In the genomic region with DNA sequence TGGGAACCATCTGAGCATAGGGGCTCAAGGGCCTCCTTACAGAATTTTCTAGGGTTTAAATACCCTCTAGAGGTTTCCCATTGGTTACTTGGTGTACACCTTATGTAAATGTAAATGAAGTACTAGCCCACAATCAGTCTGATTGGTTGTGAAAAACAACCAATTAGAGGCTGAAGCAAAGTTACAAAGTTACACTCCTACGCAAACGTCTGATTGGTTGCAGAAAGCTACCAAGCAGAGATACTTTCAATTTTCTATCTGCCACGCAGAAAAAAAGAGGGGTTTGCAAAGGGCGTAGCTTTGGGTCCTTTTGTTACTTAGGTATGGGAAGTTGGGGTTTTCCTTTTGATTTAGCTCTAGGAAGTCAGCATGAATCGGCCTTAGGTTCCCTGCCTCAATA, we compare ENCODE assay signal across 12 cellular contexts. TPM values are rescaled to one million over a fixed set of nuclear protein-coding genes. Genes with fewer than 3 reads are reported as not detected.
DNase-seq lines count a peak whose midpoint lies in the region; ATAC-seq, FAIRE-seq and TF ChIP-seq lines count a peak whose summit lies in the region.
"Had no signal": no experiment of that assay in that cellular context is flagged by ENCODE, and none has a peak within 500 bp of the region (broad histone marks: within the 10 kb centered on the region; RNA-seq: fewer than 3 reads in every experiment).

No MANE protein-coding gene starts in this region.

- TF ChIP-seq EP300 in K562 (IDR thresholded peaks at IDR 0.05; ENCODE audit: low read length): no peak

- peak; percentile 10; the same call in 2 of the 3 replicates for ATAC-seq in K562
- no peak for ATAC-seq in esophagus mucosa

- no peaks in the 10 kb centered on the region for H3K9me1 ChIP-seq in K562 (ENCODE audit: control insufficient read depth, insufficient read depth, low read length)

- H3K9ac ChIP-seq in K562 (ENCODE audit: insufficient read depth in 1 of 2, low read depth in 2 of 2, low read length in 2 of 2): no peak overlapping the region

- no peak for TF ChIP-seq CTCF in DOHH2 (IDR thresholded peaks at IDR 0.05; ENCODE audit: low read depth, low read length, poor library complexity, severe bottlenecking)
- no peak for TF ChIP-seq CTCF in K562 (IDR thresholded peaks at IDR 0.05 in 2 of 3, conservative IDR thresholded peaks at IDR 0.05 in 1 of 3; ENCODE audit: insufficient read depth in 2 of 3, low read depth in 1 of 3, low read length in 3 of 3)
- TF ChIP-seq CTCF in osteoblast (IDR thresholded peaks at IDR 0.05; ENCODE audit: extremely low read depth, low read depth, low read length): no peak
- TF ChIP-seq CTCF in A673 (conservative IDR thresholded peaks at IDR 0.05; ENCODE audit: low read depth, low read length): no peak
- TF ChIP-seq CTCF in prostate gland (IDR thresholded peaks at IDR 0.05): no peak

- POLR2A ChIA-PET in K562 (lab: Yijun Ruan, JAX) (interaction anchor here (0.7 to 2.9 kb wide), 4 partner anchors 9 to 990 kb away, joined by 3 to 9 read pairs (median 4); a partner anchor contains a TSS), A673 (lab: Charles Lee; ENCODE audit: low non-redundant PET) (interaction anchor here (0.7 kb wide), 1 partner anchor 63 kb away, joined by 3 read pairs; no protein-coding TSS in a partner anchor)

- BruUV-seq in K562 (replicated peaks; lab: Mats Ljungman, UMichigan): no TSS peak
- no TSS peak for BruUV-seq in A673 (replicated peaks; lab: Mats Ljungman, UMichigan)

- peaks cover 26% of the 10 kb centered on the region for H3K79me2 ChIP-seq in DOHH2 (ENCODE audit: control insufficient read depth, low read length)
- peaks cover 22% of the 10 kb centered on the region for H3K79me2 ChIP-seq in K562 (ENCODE audit: control insufficient read depth, insufficient read depth, low read length)
- H3K79me2 ChIP-seq in osteoblast (ENCODE audit: insufficient read depth, low read length): peaks cover 11% of the 10 kb centered on the region

- H4K20me1 ChIP-seq in DOHH2 (ENCODE audit: control insufficient read depth, insufficient read depth, low read depth, low read length) (no peaks in the 10 kb centered on the region), K562 (replicated peaks; ENCODE audit: control insufficient read depth, insufficient read depth, low read length) (no peaks in the 10 kb centered on the region), osteoblast (ENCODE audit: insufficient read depth, low read length) (no peaks in the 10 kb centered on the region)

- H3K4me1 ChIP-seq in DOHH2 (ENCODE audit: control insufficient read depth, low read length) (peaks cover 62% of the 10 kb centered on the region), K562 (replicated peaks in 1 of 2; ENCODE audit: control insufficient read depth in 2 of 2, insufficient read depth in 2 of 2, low read length in 2 of 2) (peaks cover 5 to 10% of the 10 kb centered on the region in 2 experiments; a peak in 1 of 5 replicates), osteoblast (ENCODE audit: insufficient read depth, low read length) (peaks cover 11% of the 10 kb centered on the region), A673 (ENCODE audit: insufficient read depth, low read length, poor library complexity, severe bottlenecking) (no peaks in the 10 kb centered on the region), prostate gland (replicated peaks) (no peaks in the 10 kb centered on the region)

- in situ Hi-C loops in K562 (cut with MboI): no loop called here

- CTCF ChIA-PET in K562 (lab: Yijun Ruan, JAX; ENCODE audit: low intra/inter-chr PET ratio) (no interaction called here), A673 (lab: Charles Lee) (no interaction called here)

- H3K36me3 ChIP-seq in DOHH2 (ENCODE audit: control insufficient read depth, low read length) (peaks cover 4% of the 10 kb centered on the region; the same call in 1 of the 2 replicates), K562 (ENCODE audit: control insufficient read depth, insufficient read depth, low read length) (no peaks in the 10 kb centered on the region), osteoblast (ENCODE audit: insufficient read depth, low read length) (no peaks in the 10 kb centered on the region), A673 (ENCODE audit: insufficient read depth, low read length, poor library complexity, severe bottlenecking) (no peaks in the 10 kb centered on the region), prostate gland (no peaks in the 10 kb centered on the region)
- H3K36me3 ChIP-seq: sigmoid colon, thyroid gland had no signal

- H2AFZ ChIP-seq in K562 (ENCODE audit: low read depth, low read length): peak overlapping the region; percentile 81
- H2AFZ ChIP-seq in osteoblast (ENCODE audit: low read length): peak overlapping the region; percentile 42

- peaks cover 38% of the 10 kb centered on the region for H3F3A ChIP-seq in DOHH2 (ENCODE audit: control insufficient read depth, insufficient read depth)

- H3K27ac ChIP-seq in DOHH2 (ENCODE audit: low read depth, low read length) (no peak overlapping the region), K562 (ENCODE audit: extremely low read depth, low read depth, low read length) (no peak overlapping the region), osteoblast (ENCODE audit: low read depth, low read length) (no peak overlapping the region), A673 (ENCODE audit: low read depth, low read length, poor library complexity, severe bottlenecking) (no peak overlapping the region), prostate gland (no peak overlapping the region)
- H3K27ac ChIP-seq: sigmoid colon, thyroid gland had no signal

- TF ChIP-seq POLR2A in K562 (conservative IDR thresholded peaks at IDR 0.05) (no peak), prostate gland (IDR thresholded peaks at IDR 0.05) (no peak)

- peak; percentile 30 for DNase-seq in NCI-H460 (ENCODE audit: extremely low read depth, low read depth)
- DNase-seq in K562 (ENCODE audit: extremely low read depth in 1 of 4, low spot score in 3 of 4): no peak
- DNase-seq in osteoblast (ENCODE audit: insufficient read length, low spot score, missing footprints): no peak
- DNase-seq in A673 (ENCODE audit: low spot score): no peak
- DNase-seq in prostate gland (ENCODE audit: low spot score): no peak
- DNase-seq: DMS 273 treated with DMSO at 0.1 percent for 48 hours, NCI-H146, Right ventricle myocardium superior, sigmoid colon, thyroid gland had no signal

- TF ChIP-seq RAD21 in K562 (CRISPR knock-in tag; conservative IDR thresholded peaks at IDR 0.05 in 1 of 2, IDR thresholded peaks at IDR 0.05 in 1 of 2): no peak

- H3K4me2 ChIP-seq in DOHH2 (ENCODE audit: low read length) (peak overlapping the region; percentile 89), K562 (ENCODE audit: insufficient read depth, low read length) (no peak overlapping the region), osteoblast (ENCODE audit: insufficient read depth, low read length) (peak overlapping the region; percentile 90)

- 57% methylated on average over 5 of the region's 5 CpGs for WGBS in K562 (ENCODE audit: insufficient coverage, low coverage, missing lambda C conversion rate)
- 76% methylated on average over 5 of the region's 5 CpGs for WGBS in prostate gland

- no peaks in the 10 kb centered on the region for H3K9me3 ChIP-seq in DOHH2 (ENCODE audit: control insufficient read depth, insufficient read depth, low read length)
- H3K9me3 ChIP-seq in K562 (replicated peaks; ENCODE audit: control insufficient read depth, insufficient read depth, low read depth, low read length): no peaks in the 10 kb centered on the region
- no peaks in the 10 kb centered on the region for H3K9me3 ChIP-seq in osteoblast (ENCODE audit: low read depth, low read length)
- no peaks in the 10 kb centered on the region for H3K9me3 ChIP-seq in A673 (ENCODE audit: low read depth, low read length, poor library complexity, severe bottlenecking)
- no peaks in the 10 kb centered on the region for H3K9me3 ChIP-seq in prostate gland
- H3K9me3 ChIP-seq: sigmoid colon, thyroid gland had no signal

- no peaks in the 10 kb centered on the region for H3K9me2 ChIP-seq in DOHH2 (replicated peaks; ENCODE audit: control insufficient read depth, low read length)

- FAIRE-seq in K562 (lab: Jason Lieb, UNC): no peak

- H3K27me3 ChIP-seq in DOHH2 (ENCODE audit: control insufficient read depth, low read length): no peaks in the 10 kb centered on the region
- no peaks in the 10 kb centered on the region for H3K27me3 ChIP-seq in K562 (ENCODE audit: control insufficient read depth in 2 of 2, insufficient read depth in 2 of 2, low read length in 2 of 2)
- no peaks in the 10 kb centered on the region for H3K27me3 ChIP-seq in osteoblast (ENCODE audit: insufficient read depth, low read length)
- no peaks in the 10 kb centered on the region for H3K27me3 ChIP-seq in A673 (replicated peaks; ENCODE audit: insufficient read depth, low read depth, low read length, poor library complexity)
- H3K27me3 ChIP-seq in prostate gland (replicated peaks; ENCODE audit: insufficient read depth): no peaks in the 10 kb centered on the region
- H3K27me3 ChIP-seq: sigmoid colon, thyroid gland had no signal

- no peak overlapping the region for H3K4me3 ChIP-seq in DOHH2 (ENCODE audit: low read length)
- no peak overlapping the region for H3K4me3 ChIP-seq in K562
- H3K4me3 ChIP-seq in osteoblast (ENCODE audit: insufficient read depth, low read length): peak overlapping the region; percentile 8
- no peak overlapping the region for H3K4me3 ChIP-seq in A673 (ENCODE audit: low read depth, low read length, poor library complexity, severe bottlenecking)
- no peak overlapping the region for H3K4me3 ChIP-seq in prostate gland
- H3K4me3 ChIP-seq: sigmoid colon, thyroid gland had no signal

- intact Hi-C loops in K562 (cut with micrococcal nuclease) (no loop called here), A673 (cut with micrococcal nuclease; ENCODE audit: unreplicated experiment) (no loop called here), prostate gland (cut with DNase I) (no loop called here)

RNA-seq across cellular contexts. Expression of a gene that starts 1.8 kb away (rescaled TPM):
- 45.1 and 46.9 TPM in 2 replicates for total RNA-seq in NCI-H460 (2014; rRNA removed; shearing (Covaris generic))
- 21.3 and 52.0 TPM in 2 replicates for polyA plus RNA-seq in NCI-H460 (2014; cell fraction: nucleus; rRNA removed)
- 14.9 and 22.9 TPM in 2 replicates for total RNA-seq in K562 (2011; cell fraction: chromatin; rRNA removed; ENCODE audit: low replicate concordance)
- 20.0 and 30.4 TPM in 2 replicates for total RNA-seq in K562 (2011; cell fraction: nucleolus; rRNA removed)
- 22.7 and 25.7 TPM in 2 replicates for total RNA-seq in K562 (2011; cell fraction: nucleoplasm; rRNA removed)
- 11.5 and 12.4 TPM in 2 replicates for total RNA-seq in K562 (2014; rRNA removed)
- 17.2 and 20.6 TPM in 2 replicates for total RNA-seq in K562 (2014; rRNA removed; fragmentation: Illumina TruSeq; extraction: Trizol)
- 20.7 and 24.2 TPM in 2 replicates for total RNA-seq in K562 (2015; rRNA removed; fragmentation: Illumina TruSeq; extraction: Trizol)
- 14.1 and 15.7 TPM in 2 replicates for total RNA-seq in K562 (2021)
- 15.8 and 20.7 TPM in 2 replicates for polyA plus RNA-seq in K562 (2011; rRNA removed)
- polyA plus RNA-seq in K562 (2011; cell fraction: cytosol; rRNA removed): 6.9 and 18.4 TPM in 2 replicates
- 4.9 and 11.2 TPM in 2 replicates for polyA plus RNA-seq in K562 (2011; cell fraction: nucleus; rRNA removed)
- polyA plus RNA-seq in K562 (2012): 9.6 and 13.6 TPM in 2 replicates
- 8.2 and 8.8 TPM in 2 replicates for polyA plus RNA-seq in K562 (2014; fragmentation: Illumina TruSeq; extraction: Trizol)
- 10 to 100 TPM; 17.8 to 18.4 TPM for polyA plus RNA-seq in K562 (2014; fragmentation: Nextera tagmentation; extraction: Ambion mirVana)
- polyA plus RNA-seq in K562 (2014; rRNA removed): 10.5 and 15.5 TPM in 2 replicates
- 41.7 and 52.2 TPM in 2 replicates for polyA minus RNA-seq in K562 (2011; rRNA and poly(A)+ RNA removed)
- 6.5 and 15.3 TPM in 2 replicates for polyA minus RNA-seq in K562 (2011; cell fraction: cytosol; rRNA and poly(A)+ RNA removed)
- polyA minus RNA-seq in K562 (2011; cell fraction: nucleus; rRNA and poly(A)+ RNA removed): 7.4 and 10.6 TPM in 2 replicates
- 29.2 and 31.1 TPM in 2 replicates for total RNA-seq in osteoblast
- total RNA-seq in A673 (2021): 52.6 and 56.3 TPM in 2 replicates
- total RNA-seq in esophagus mucosa: 51.2 TPM
- total RNA-seq in prostate gland: 10 to 100 TPM; 21.1 to 39.0 TPM

RNA-seq across cellular contexts. Expression of a gene that starts 20.0 kb away (rescaled TPM):
- total RNA-seq in NCI-H460 (2014; rRNA removed; shearing (Covaris generic)): 9.7 and 11.8 TPM in 2 replicates
- 1.9 and 11.2 TPM in 2 replicates for polyA plus RNA-seq in NCI-H460 (2014; cell fraction: nucleus; rRNA removed)
- 8.2 and 11.8 TPM in 2 replicates for total RNA-seq in K562 (2011; cell fraction: chromatin; rRNA removed; ENCODE audit: low replicate concordance)
- 5.0 TPM in 2 replicates for total RNA-seq in K562 (2011; cell fraction: nucleolus; rRNA removed)
- 9.3 and 13.7 TPM in 2 replicates for total RNA-seq in K562 (2011; cell fraction: nucleoplasm; rRNA removed)
- 1.8 and 3.2 TPM in 2 replicates for total RNA-seq in K562 (2014; rRNA removed)
- 6.4 and 8.1 TPM in 2 replicates for total RNA-seq in K562 (2014; rRNA removed; fragmentation: Illumina TruSeq; extraction: Trizol)
- 6.2 and 7.3 TPM in 2 replicates for total RNA-seq in K562 (2015; rRNA removed; fragmentation: Illumina TruSeq; extraction: Trizol)
- total RNA-seq in K562 (2021): 4.0 and 5.7 TPM in 2 replicates
- polyA plus RNA-seq in K562 (2011; rRNA removed): 7.3 and 8.0 TPM in 2 replicates
- 0.83 and 2.1 TPM in 2 replicates for polyA plus RNA-seq in K562 (2011; cell fraction: cytosol; rRNA removed)
- polyA plus RNA-seq in K562 (2011; cell fraction: nucleus; rRNA removed): 5.1 and 5.5 TPM in 2 replicates
- polyA plus RNA-seq in K562 (2012): 3.6 and 4.9 TPM in 2 replicates
- 6.0 and 6.8 TPM in 2 replicates for polyA plus RNA-seq in K562 (2014; fragmentation: Illumina TruSeq; extraction: Trizol)
- 10 to 100 TPM; 16.8 to 18.9 TPM for polyA plus RNA-seq in K562 (2014; fragmentation: Nextera tagmentation; extraction: Ambion mirVana)
- 5.6 and 8.4 TPM in 2 replicates for polyA plus RNA-seq in K562 (2014; rRNA removed)
- 3.1 and 5.8 TPM in 2 replicates for polyA minus RNA-seq in K562 (2011; rRNA and poly(A)+ RNA removed)
- 0.55 and 1.1 TPM in 2 replicates for polyA minus RNA-seq in K562 (2011; cell fraction: cytosol; rRNA and poly(A)+ RNA removed)
- polyA minus RNA-seq in K562 (2011; cell fraction: nucleus; rRNA and poly(A)+ RNA removed): 6.7 and 14.9 TPM in 2 replicates
- 3.3 and 3.8 TPM in 2 replicates for total RNA-seq in osteoblast
- total RNA-seq in A673 (2021): 7.7 TPM in 2 replicates
- 4.8 TPM for total RNA-seq in esophagus mucosa
- total RNA-seq in prostate gland: 1 to 10 TPM; 2.4 to 4.8 TPM

RNA-seq across cellular contexts. Expression of a gene that starts 20.4 kb away (rescaled TPM):
- total RNA-seq in NCI-H460 (2014; rRNA removed; shearing (Covaris generic)): 25.9 and 38.4 TPM in 2 replicates
- 54.6 and 81.8 TPM in 2 replicates for polyA plus RNA-seq in NCI-H460 (2014; cell fraction: nucleus; rRNA removed)
- total RNA-seq in K562 (2011; cell fraction: chromatin; rRNA removed; ENCODE audit: low replicate concordance): 104 and 486 TPM in 2 replicates
- total RNA-seq in K562 (2011; cell fraction: nucleolus; rRNA removed): 44.4 and 56.6 TPM in 2 replicates
- 103 and 125 TPM in 2 replicates for total RNA-seq in K562 (2011; cell fraction: nucleoplasm; rRNA removed)
- total RNA-seq in K562 (2014; rRNA removed) (19.4 and 20.9 TPM in 2 replicates), K562 (2014; rRNA removed; fragmentation: Illumina TruSeq; extraction: Trizol) (21.5 and 21.7 TPM in 2 replicates), K562 (2015; rRNA removed; fragmentation: Illumina TruSeq; extraction: Trizol) (20.8 and 22.1 TPM in 2 replicates), K562 (2021) (30.4 and 35.8 TPM in 2 replicates), osteoblast (33.3 and 36.6 TPM in 2 replicates), A673 (2021) (48.7 and 55.9 TPM in 2 replicates), esophagus mucosa (29.0 TPM), prostate gland (10 to 100 TPM; 20.8 to 45.2 TPM)
- polyA plus RNA-seq in K562 (2011; rRNA removed) (80.5 and 89.5 TPM in 2 replicates), K562 (2014; fragmentation: Illumina TruSeq; extraction: Trizol) (43.5 and 74.9 TPM in 2 replicates), K562 (2014; fragmentation: Nextera tagmentation; extraction: Ambion mirVana) (10 to 100 TPM; 14.8 to 16.7 TPM), K562 (2014; rRNA removed) (57.6 and 63.2 TPM in 2 replicates)
- polyA plus RNA-seq in K562 (2011; cell fraction: cytosol; rRNA removed): 11.3 and 34.8 TPM in 2 replicates
- polyA plus RNA-seq in K562 (2011; cell fraction: nucleus; rRNA removed): 133 and 257 TPM in 2 replicates
- 18.2 and 37.0 TPM in 2 replicates for polyA plus RNA-seq in K562 (2012)
- 49.3 and 70.4 TPM in 2 replicates for polyA minus RNA-seq in K562 (2011; rRNA and poly(A)+ RNA removed)
- polyA minus RNA-seq in K562 (2011; cell fraction: cytosol; rRNA and poly(A)+ RNA removed): 16.2 and 21.0 TPM in 2 replicates
- polyA minus RNA-seq in K562 (2011; cell fraction: nucleus; rRNA and poly(A)+ RNA removed): 82.8 and 167 TPM in 2 replicates
